13 cellular contexts compared by ENCODE assay signal in the genomic region with DNA sequence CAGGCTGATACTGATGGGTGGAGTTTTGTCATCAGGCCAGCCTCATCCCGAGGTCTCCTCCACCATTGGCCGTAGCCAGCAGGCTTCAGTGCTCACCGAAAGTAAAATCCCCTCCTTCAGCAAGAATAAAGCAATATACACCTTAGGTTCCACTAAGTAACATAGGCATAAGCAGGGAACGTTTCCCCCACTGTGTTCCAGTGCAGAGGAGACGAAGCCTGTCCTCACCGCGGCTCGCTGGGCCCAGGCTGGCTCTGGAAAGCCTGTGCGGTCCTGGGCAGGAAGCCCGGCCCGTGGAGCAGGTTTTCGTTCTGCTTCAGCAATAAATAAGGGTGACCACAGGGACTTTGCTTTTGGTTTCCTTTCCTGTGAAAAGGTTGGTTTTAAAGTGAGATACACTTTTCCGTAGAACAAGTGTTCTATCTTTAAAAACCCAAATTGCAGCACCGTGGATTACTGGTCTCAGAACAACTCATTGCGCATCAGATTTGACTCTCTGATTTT. TPM values are rescaled to one million over a fixed set of nuclear protein-coding genes. Genes with fewer than 3 reads are reported as not detected.
A peak's percentile ranks its signal among the peaks of the same experiment; 100 is the strongest.
DNase-seq lines count a peak whose midpoint lies in the region; ATAC-seq lines count a peak whose summit lies in the region.
"Had no signal": no experiment of that assay in that cellular context is flagged by ENCODE, and none has a peak within 500 bp of the region (broad histone marks: within the 10 kb centered on the region; RNA-seq: fewer than 3 reads in every experiment).

No MANE protein-coding gene starts in this region.

- peak; percentile 14 to 25 (median 18) for DNase-seq in immature natural killer cell
- DNase-seq in amniotic stem cell (lab: John Stamatoyannopoulos, UW): no peak
- no peak for DNase-seq in HK-2 (ENCODE audit: unreplicated experiment)
- no peak for DNase-seq in kidney tubule cell (ENCODE audit: low spot score)
- DNase-seq in left cardiac atrium: no peak
- DNase-seq: activated CD8-positive, alpha-beta memory T cell treated with anti-CD3 and anti-CD28 coated beads, Interleukin-2, amount 50 U/mL, for 48 hours; glutamatergic neuron; NCI-H1930; SIG-M5; spleen had no signal

- H3K4me1 Mint-ChIP-seq in immature natural killer cell: peaks cover 22 to 33% of the 10 kb centered on the region in 2 donors

- peak overlapping the region; percentile 72 to 86 (median 80) for H3K27ac Mint-ChIP-seq in immature natural killer cell

- H3K9me3 Mint-ChIP-seq in immature natural killer cell: no peaks in the 10 kb centered on the region

- ATAC-seq in GM18868 (IDR thresholded peaks at IDR 0.05; ENCODE audit: unreplicated experiment) (peak; percentile 58), GM21423 (IDR thresholded peaks at IDR 0.05; ENCODE audit: unreplicated experiment) (peak; percentile 96), HG03103 (IDR thresholded peaks at IDR 0.05; ENCODE audit: low read depth, unreplicated experiment) (peak; percentile 82), left cardiac atrium (no peak)

- peak overlapping the region; percentile 9 to 88 (median 76) for H3K4me3 Mint-ChIP-seq in immature natural killer cell

- intact Hi-C loops in left cardiac atrium (cut with DNase I): no loop called here

- peaks cover 2 to 3% (median 3%) of the 10 kb centered on the region in 3 donors for H3K27me3 Mint-ChIP-seq in immature natural killer cell (ENCODE audit: low read depth in 3 of 3)

- H3K36me3 Mint-ChIP-seq in immature natural killer cell: peaks cover 46 to 71% (median 52%) of the 10 kb centered on the region in 3 donors

RNA-seq across cellular contexts. Expression of gene TEX29, which starts 16.3 kb away (rescaled TPM):
- 1 to 10 TPM in 1 of 3 donors, not detected in 2; 1.4 TPM for polyA plus RNA-seq in immature natural killer cell
- total RNA-seq in left cardiac atrium: under 1 TPM in 1 of 2 donors, not detected in 1; 0.41 TPM

Comparison
In these comparisons a context has a peak if more than half of its experiments do, and no peak if none do; other contexts are left out.
1. ATAC-seq: peak in GM18868 (single experiment), GM21423 (single experiment) and HG03103 (single experiment); none in left cardiac atrium (0 of 2).
2. DNase-seq: peak in immature natural killer cell (3 of 3); none in amniotic stem cell (single experiment), HK-2 (single experiment), kidney tubule cell (single experiment) and left cardiac atrium (single experiment).